1 cellular context compared by ENCODE assay signal in the genomic region with DNA sequence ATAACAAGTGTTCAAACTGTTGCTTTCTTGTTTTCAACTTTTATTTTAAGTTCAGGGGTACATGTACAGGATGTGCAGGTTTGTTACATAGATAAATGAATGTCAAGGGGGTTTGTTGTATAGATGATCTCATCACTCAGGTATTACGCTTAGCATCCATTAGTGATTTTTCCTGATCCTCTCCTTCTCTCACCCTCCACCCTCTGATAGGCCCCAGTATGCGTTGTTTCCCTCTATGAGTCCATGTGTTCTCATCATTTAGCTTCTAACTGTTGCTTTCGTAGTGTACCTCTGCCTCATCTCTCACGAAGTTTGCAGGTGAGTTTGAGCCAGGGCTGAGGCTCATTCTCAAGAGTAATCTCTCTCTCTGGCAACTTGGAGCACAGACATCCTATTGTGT.
TF ChIP-seq lines count a peak whose summit lies in the region.

No MANE protein-coding gene starts in this region.

TF ChIP-seq in IMR-90, 13 proteins besides CTCF, POLR2A, EP300 and RAD21:
- TF ChIP-seq RCOR1 (IDR thresholded peaks at IDR 0.05; ENCODE audit: insufficient replicate concordance, low read length) = no peak
- TF ChIP-seq, protein P1, sequence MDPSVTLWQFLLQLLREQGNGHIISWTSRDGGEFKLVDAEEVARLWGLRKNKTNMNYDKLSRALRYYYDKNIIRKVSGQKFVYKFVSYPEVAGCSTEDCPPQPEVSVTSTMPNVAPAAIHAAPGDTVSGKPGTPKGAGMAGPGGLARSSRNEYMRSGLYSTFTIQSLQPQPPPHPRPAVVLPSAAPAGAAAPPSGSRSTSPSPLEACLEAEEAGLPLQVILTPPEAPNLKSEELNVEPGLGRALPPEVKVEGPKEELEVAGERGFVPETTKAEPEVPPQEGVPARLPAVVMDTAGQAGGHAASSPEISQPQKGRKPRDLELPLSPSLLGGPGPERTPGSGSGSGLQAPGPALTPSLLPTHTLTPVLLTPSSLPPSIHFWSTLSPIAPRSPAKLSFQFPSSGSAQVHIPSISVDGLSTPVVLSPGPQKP (IDR thresholded peaks at IDR 0.05; ENCODE audit: borderline replicate concordance, low read depth, low read length) = no peak
